ENCODE assay signal across 2 cellular contexts in the genomic region with DNA sequence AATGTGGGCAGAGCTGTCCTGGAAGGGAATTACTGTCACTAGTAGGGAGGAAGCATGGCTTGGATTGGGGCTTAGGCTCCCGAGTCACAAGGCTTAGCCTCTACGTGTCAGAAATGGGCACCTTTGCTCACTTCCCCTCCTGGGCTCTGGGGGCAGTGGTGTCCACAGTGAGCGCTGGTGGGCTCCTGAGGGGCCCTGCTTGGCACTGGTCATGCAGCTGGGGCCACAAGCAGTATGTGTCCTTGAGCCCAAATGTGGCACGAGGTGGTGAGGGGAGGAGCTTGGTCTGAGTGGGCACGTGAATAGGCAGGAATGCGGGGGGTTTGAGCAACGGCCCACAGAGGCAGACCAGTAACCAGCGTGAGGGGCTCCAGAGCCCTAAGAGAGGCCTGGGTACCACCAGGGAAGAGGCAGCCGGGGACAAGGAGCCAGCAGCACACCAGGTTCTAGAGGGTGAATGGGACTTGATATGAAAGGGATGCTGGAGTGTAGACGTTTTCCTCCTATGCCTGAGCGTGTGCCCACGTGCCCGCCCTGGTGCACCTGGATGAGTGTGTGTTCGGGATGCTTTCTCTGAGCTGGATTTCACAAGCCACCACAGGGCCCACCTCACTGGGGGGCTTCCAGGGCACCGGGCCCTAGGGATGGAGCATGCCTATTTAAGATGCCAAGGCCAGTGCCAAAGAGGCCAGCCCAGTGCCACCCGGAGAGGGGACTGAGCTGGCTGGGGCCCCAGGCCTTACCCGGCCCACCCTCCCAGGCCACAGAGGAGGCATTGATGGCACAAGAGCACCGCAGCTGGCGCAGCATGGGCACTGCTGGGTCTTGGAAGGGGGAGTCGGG.
TF ChIP-seq lines count a peak whose summit lies in the region.

No MANE protein-coding gene starts in this region.

TF ChIP-seq in SK-N-SH, 30 proteins besides CTCF, POLR2A, EP300 and RAD21 (continued from another document):
- TF ChIP-seq POLR2AphosphoS5 (IDR thresholded peaks at IDR 0.05; ENCODE audit: low read depth, low read length) (no peak), SIN3A (IDR thresholded peaks at IDR 0.05; ENCODE audit: borderline replicate concordance, low read depth, low read length) (no peak), RXRA (IDR thresholded peaks at IDR 0.05; ENCODE audit: borderline replicate concordance, low read depth) (no peak)
- TF ChIP-seq, protein P1, sequence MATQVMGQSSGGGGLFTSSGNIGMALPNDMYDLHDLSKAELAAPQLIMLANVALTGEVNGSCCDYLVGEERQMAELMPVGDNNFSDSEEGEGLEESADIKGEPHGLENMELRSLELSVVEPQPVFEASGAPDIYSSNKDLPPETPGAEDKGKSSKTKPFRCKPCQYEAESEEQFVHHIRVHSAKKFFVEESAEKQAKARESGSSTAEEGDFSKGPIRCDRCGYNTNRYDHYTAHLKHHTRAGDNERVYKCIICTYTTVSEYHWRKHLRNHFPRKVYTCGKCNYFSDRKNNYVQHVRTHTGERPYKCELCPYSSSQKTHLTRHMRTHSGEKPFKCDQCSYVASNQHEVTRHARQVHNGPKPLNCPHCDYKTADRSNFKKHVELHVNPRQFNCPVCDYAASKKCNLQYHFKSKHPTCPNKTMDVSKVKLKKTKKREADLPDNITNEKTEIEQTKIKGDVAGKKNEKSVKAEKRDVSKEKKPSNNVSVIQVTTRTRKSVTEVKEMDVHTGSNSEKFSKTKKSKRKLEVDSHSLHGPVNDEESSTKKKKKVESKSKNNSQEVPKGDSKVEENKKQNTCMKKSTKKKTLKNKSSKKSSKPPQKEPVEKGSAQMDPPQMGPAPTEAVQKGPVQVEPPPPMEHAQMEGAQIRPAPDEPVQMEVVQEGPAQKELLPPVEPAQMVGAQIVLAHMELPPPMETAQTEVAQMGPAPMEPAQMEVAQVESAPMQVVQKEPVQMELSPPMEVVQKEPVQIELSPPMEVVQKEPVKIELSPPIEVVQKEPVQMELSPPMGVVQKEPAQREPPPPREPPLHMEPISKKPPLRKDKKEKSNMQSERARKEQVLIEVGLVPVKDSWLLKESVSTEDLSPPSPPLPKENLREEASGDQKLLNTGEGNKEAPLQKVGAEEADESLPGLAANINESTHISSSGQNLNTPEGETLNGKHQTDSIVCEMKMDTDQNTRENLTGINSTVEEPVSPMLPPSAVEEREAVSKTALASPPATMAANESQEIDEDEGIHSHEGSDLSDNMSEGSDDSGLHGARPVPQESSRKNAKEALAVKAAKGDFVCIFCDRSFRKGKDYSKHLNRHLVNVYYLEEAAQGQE (IDR thresholded peaks at IDR 0.05; ENCODE audit: low read depth, low read length), result no peak
- TF ChIP-seq, protein P2, sequence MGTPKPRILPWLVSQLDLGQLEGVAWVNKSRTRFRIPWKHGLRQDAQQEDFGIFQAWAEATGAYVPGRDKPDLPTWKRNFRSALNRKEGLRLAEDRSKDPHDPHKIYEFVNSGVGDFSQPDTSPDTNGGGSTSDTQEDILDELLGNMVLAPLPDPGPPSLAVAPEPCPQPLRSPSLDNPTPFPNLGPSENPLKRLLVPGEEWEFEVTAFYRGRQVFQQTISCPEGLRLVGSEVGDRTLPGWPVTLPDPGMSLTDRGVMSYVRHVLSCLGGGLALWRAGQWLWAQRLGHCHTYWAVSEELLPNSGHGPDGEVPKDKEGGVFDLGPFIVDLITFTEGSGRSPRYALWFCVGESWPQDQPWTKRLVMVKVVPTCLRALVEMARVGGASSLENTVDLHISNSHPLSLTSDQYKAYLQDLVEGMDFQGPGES (IDR thresholded peaks at IDR 0.05; ENCODE audit: low read depth, low read length), result no peak
- TF ChIP-seq, protein P3, sequence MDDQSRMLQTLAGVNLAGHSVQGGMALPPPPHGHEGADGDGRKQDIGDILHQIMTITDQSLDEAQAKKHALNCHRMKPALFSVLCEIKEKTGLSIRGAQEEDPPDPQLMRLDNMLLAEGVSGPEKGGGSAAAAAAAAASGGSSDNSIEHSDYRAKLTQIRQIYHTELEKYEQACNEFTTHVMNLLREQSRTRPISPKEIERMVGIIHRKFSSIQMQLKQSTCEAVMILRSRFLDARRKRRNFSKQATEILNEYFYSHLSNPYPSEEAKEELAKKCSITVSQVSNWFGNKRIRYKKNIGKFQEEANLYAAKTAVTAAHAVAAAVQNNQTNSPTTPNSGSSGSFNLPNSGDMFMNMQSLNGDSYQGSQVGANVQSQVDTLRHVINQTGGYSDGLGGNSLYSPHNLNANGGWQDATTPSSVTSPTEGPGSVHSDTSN (IDR thresholded peaks at IDR 0.05), result no peak
TF ChIP-seq in SK-N-SH: peak in this region for 0.

TF ChIP-seq in SK-N-SH treated with all-trans-retinoic acid at 6 μM for 48 hours, 23 proteins besides CTCF, POLR2A, EP300 and RAD21 (continued from another document):
- TF ChIP-seq, protein P4, sequence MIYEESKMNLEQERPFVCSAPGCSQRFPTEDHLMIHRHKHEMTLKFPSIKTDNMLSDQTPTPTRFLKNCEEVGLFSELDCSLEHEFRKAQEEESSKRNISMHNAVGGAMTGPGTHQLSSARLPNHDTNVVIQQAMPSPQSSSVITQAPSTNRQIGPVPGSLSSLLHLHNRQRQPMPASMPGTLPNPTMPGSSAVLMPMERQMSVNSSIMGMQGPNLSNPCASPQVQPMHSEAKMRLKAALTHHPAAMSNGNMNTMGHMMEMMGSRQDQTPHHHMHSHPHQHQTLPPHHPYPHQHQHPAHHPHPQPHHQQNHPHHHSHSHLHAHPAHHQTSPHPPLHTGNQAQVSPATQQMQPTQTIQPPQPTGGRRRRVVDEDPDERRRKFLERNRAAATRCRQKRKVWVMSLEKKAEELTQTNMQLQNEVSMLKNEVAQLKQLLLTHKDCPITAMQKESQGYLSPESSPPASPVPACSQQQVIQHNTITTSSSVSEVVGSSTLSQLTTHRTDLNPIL (CRISPR knock-in tag; IDR thresholded peaks at IDR 0.05; ENCODE audit: low read depth), result no peak
- TF ChIP-seq CSDC2 (CRISPR knock-in tag; IDR thresholded peaks at IDR 0.05) (no peak), ISL1 (CRISPR knock-in tag; IDR thresholded peaks at IDR 0.05) (no peak), SNAI2 (CRISPR knock-in tag; IDR thresholded peaks at IDR 0.05) (no peak), ZNF565 (CRISPR knock-in tag; conservative IDR thresholded peaks at IDR 0.05; ENCODE audit: low read depth) (no peak), ZC3H10 (CRISPR knock-in tag; IDR thresholded peaks at IDR 0.05) (no peak), TCF4 (CRISPR knock-in tag; IDR thresholded peaks at IDR 0.05; ENCODE audit: borderline replicate concordance) (no peak), TOX (CRISPR knock-in tag; IDR thresholded peaks at IDR 0.05; ENCODE audit: borderline replicate concordance) (no peak), ARNTL (CRISPR knock-in tag; IDR thresholded peaks at IDR 0.05; ENCODE audit: borderline replicate concordance, low read depth) (no peak), BACH2 (CRISPR knock-in tag; IDR thresholded peaks at IDR 0.05; ENCODE audit: borderline replicate concordance) (no peak), PPARA (CRISPR knock-in tag; IDR thresholded peaks at IDR 0.05; ENCODE audit: borderline replicate concordance) (no peak)
- TF ChIP-seq, protein P5, sequence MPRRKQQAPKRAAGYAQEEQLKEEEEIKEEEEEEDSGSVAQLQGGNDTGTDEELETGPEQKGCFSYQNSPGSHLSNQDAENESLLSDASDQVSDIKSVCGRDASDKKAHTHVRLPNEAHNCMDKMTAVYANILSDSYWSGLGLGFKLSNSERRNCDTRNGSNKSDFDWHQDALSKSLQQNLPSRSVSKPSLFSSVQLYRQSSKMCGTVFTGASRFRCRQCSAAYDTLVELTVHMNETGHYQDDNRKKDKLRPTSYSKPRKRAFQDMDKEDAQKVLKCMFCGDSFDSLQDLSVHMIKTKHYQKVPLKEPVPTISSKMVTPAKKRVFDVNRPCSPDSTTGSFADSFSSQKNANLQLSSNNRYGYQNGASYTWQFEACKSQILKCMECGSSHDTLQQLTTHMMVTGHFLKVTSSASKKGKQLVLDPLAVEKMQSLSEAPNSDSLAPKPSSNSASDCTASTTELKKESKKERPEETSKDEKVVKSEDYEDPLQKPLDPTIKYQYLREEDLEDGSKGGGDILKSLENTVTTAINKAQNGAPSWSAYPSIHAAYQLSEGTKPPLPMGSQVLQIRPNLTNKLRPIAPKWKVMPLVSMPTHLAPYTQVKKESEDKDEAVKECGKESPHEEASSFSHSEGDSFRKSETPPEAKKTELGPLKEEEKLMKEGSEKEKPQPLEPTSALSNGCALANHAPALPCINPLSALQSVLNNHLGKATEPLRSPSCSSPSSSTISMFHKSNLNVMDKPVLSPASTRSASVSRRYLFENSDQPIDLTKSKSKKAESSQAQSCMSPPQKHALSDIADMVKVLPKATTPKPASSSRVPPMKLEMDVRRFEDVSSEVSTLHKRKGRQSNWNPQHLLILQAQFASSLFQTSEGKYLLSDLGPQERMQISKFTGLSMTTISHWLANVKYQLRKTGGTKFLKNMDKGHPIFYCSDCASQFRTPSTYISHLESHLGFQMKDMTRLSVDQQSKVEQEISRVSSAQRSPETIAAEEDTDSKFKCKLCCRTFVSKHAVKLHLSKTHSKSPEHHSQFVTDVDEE (CRISPR knock-in tag; IDR thresholded peaks at IDR 0.05), result no peak
